Comparison of ENCODE assay signal across 1 cellular context in the genomic region with DNA sequence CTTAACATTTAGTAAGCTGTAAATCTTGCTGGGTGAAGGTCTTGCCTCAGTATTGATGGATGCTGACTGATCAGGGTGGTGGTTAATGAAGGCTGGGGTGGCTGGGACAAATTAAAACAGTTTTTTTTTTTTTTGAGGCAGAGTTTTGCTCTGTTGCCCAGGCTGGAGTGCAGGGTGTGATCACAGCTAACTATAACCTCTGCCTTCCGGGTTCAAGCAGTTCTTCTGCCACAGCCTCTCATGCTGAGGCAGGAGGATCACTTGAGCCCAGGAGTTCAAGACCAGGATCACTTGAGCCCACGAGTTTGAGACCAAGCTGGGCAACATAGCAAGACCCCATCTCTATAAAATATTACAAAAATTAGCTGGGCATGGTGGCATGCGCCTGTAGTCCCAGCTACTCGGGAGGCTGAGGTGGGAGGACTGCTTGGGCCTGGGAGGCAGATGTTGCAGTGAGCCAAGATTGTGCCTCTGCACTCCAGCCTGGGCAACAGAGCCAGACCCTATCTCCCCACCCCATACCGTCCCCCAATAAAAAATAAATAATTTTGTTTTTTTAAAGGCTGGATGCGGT.
TF ChIP-seq lines count a peak whose summit lies in the region.

No MANE protein-coding gene starts in this region.

TF ChIP-seq in K562, 482 proteins besides CTCF, POLR2A, EP300 and RAD21:
- TF ChIP-seq, protein P1, sequence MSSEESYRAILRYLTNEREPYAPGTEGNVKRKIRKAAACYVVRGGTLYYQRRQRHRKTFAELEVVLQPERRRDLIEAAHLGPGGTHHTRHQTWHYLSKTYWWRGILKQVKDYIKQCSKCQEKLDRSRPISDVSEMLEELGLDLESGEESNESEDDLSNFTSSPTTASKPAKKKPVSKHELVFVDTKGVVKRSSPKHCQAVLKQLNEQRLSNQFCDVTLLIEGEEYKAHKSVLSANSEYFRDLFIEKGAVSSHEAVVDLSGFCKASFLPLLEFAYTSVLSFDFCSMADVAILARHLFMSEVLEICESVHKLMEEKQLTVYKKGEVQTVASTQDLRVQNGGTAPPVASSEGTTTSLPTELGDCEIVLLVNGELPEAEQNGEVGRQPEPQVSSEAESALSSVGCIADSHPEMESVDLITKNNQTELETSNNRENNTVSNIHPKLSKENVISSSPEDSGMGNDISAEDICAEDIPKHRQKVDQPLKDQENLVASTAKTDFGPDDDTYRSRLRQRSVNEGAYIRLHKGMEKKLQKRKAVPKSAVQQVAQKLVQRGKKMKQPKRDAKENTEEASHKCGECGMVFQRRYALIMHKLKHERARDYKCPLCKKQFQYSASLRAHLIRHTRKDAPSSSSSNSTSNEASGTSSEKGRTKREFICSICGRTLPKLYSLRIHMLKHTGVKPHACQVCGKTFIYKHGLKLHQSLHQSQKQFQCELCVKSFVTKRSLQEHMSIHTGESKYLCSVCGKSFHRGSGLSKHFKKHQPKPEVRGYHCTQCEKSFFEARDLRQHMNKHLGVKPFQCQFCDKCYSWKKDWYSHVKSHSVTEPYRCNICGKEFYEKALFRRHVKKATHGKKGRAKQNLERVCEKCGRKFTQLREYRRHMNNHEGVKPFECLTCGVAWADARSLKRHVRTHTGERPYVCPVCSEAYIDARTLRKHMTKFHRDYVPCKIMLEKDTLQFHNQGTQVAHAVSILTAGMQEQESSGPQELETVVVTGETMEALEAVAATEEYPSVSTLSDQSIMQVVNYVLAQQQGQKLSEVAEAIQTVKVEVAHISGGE (CRISPR knock-in tag; IDR thresholded peaks at IDR 0.05) = peak in 1 of 3 experiments; percentile 56; a peak in 1 of 6 replicates
- TF ChIP-seq BCOR (IDR thresholded peaks at IDR 0.05) (peak; percentile 43; the same call in 1 of the 2 replicates), NR4A1 (CRISPR knock-in tag; IDR thresholded peaks at IDR 0.05) (no peak), NR4A1 (tag; IDR thresholded peaks at IDR 0.05) (no peak), ZNF121 (CRISPR knock-in tag; conservative IDR thresholded peaks at IDR 0.05) (peak; percentile 95), RBM25 (IDR thresholded peaks at IDR 0.05; ENCODE audit: low read depth, low read length, severe bottlenecking) (peak; percentile 7)
